Comparison of ENCODE assay signal across 6 cellular contexts in the genomic region with DNA sequence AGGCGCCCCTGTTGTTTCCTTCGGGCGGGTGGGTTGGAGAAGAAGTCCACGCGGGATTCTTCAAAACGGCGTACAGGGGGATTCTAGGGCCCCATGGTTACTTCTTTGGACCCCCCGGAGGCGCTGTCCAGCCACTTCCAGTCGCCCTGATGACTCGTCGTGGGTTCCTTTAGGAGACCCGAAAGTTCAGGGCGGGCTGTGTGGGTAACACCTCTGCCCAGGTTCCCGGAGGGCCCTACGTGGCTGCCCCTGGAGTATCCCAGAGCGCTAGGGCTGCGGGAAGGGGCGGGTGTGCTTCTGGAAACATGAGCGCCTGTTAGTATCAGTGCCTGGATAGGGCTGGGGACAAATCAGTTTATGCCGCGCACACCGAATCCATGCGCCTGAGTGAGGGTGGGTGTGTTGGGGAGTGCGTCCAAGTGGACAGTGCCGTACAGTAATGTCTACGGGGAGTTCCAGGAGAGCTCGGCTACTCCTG. TPM values are rescaled to one million over a fixed set of nuclear protein-coding genes. Genes with fewer than 3 reads are reported as not detected.
DNase-seq lines count a peak whose midpoint lies in the region; ATAC-seq, FAIRE-seq and TF ChIP-seq lines count a peak whose summit lies in the region.

No MANE protein-coding gene starts in this region.

- TF ChIP-seq CTCF in A549 (IDR thresholded peaks at IDR 0.05) (no peak), HL-60 (IDR thresholded peaks at IDR 0.05; ENCODE audit: insufficient read depth, low read length) (no peak)

- TF ChIP-seq EP300 in A549 (IDR thresholded peaks at IDR 0.05): no peak

- H3K4me1 ChIP-seq in A549 (0 out of 3 replicates have a peak, but pooled peaks cover 5% of the 10 kb centered on the region), mesodermal cell (ENCODE audit: control insufficient read depth, insufficient read depth, low read length, poor library complexity, severe bottlenecking) (peaks cover 24% of the 10 kb centered on the region)

- H3K36me3 ChIP-seq in mesodermal cell (ENCODE audit: control insufficient read depth, insufficient read depth, low read length): no peaks in the 10 kb centered on the region

- peak; percentile 36 to 74 for ATAC-seq in A549
- peak; percentile 27 to 49 for ATAC-seq in activated naive CD4-positive, alpha-beta T cell treated with anti-CD3 and anti-CD28 coated beads, Interleukin-2, amount 50 U/mL, for 72 hours
- ATAC-seq in GM18868 (IDR thresholded peaks at IDR 0.05; ENCODE audit: unreplicated experiment): no peak

- peak overlapping the region; percentile 29 to 61 for H3K27ac Mint-ChIP-seq in activated naive CD4-positive, alpha-beta T cell treated with anti-CD3 and anti-CD28 coated beads, Interleukin-2, amount 50 U/mL, for 72 hours

- WGBS in A549 (ENCODE audit: missing lambda C conversion rate): 4% methylated on average over 25 of the region's 28 CpGs
- 17 to 18% methylated on average over 20 to 25 of the region's 28 CpGs for WGBS in mesodermal cell (ENCODE audit: insufficient coverage in 2 of 2), 2 experiments

- POLR2A ChIA-PET in A549 (lab: Yijun Ruan, JAX): interaction anchor here (0.8 to 1.2 kb wide), 4 partner anchors 177 to 282 kb away, joined by 3 to 8 read pairs (median 4); a partner anchor contains a TSS

- TF ChIP-seq POLR2A in A549 (IDR thresholded peaks at IDR 0.05; ENCODE audit: low read length): no peak

- peak in 1 of 2 experiments; percentile 83 for DNase-seq in A549 (ENCODE audit: low read depth in 1 of 2, low spot score in 1 of 2)
- no peak for DNase-seq in HL-60 (ENCODE audit: low read depth in 1 of 2, low spot score in 1 of 2)
- peak in 1 of 2 donors; percentile 82 for DNase-seq in activated naive CD4-positive, alpha-beta T cell treated with anti-CD3 and anti-CD28 coated beads, Interleukin-2, amount 50 U/mL, for 72 hours (ENCODE audit: low spot score in 2 of 2)
- DNase-seq in NCI-H187 (lab: John Stamatoyannopoulos, UW): no peak

- CTCF ChIA-PET in A549 (lab: Yijun Ruan, JAX): interaction anchor here (0.5 to 9.1 kb wide), 91 partner anchors 13 to 1624 kb away, joined by 3 to 492 read pairs (median 5); a partner anchor contains a TSS

- peaks cover under 1 to 1% of the 10 kb centered on the region in 2 donors for H3K36me3 Mint-ChIP-seq in activated naive CD4-positive, alpha-beta T cell treated with anti-CD3 and anti-CD28 coated beads, Interleukin-2, amount 50 U/mL, for 72 hours

- H3K9me3 Mint-ChIP-seq in activated naive CD4-positive, alpha-beta T cell treated with anti-CD3 and anti-CD28 coated beads, Interleukin-2, amount 50 U/mL, for 72 hours: no peaks in the 10 kb centered on the region

- H3K27me3 ChIP-seq in HL-60 (ENCODE audit: insufficient read depth, poor library complexity, severe bottlenecking): peaks cover 12% of the 10 kb centered on the region

- no peak for TF ChIP-seq RAD21 in A549 (conservative IDR thresholded peaks at IDR 0.05 in 1 of 2, IDR thresholded peaks at IDR 0.05 in 1 of 2)

- H3K27ac ChIP-seq in A549 (peak overlapping the region in 1 of 2 experiments; percentile 76; a peak in 3 of 6 replicates), HL-60 (replicated peaks) (no peak overlapping the region), mesodermal cell (ENCODE audit: low read depth, low read length, severe bottlenecking) (no peak overlapping the region)

- H3K4me3 ChIP-seq in A549 (peak overlapping the region; percentile 50), HL-60 (replicated peaks; ENCODE audit: insufficient read depth, low read length) (peak overlapping the region; percentile 46), mesodermal cell (ENCODE audit: extremely low read depth, insufficient read depth, low read length, poor library complexity, severe bottlenecking) (peak overlapping the region; percentile 41)

- no peaks in the 10 kb centered on the region for H3K9me3 ChIP-seq in A549
- no peaks in the 10 kb centered on the region for H3K9me3 ChIP-seq in mesodermal cell (ENCODE audit: control insufficient read depth, low read length)

- H3K4me2 ChIP-seq in A549: peak overlapping the region; percentile 96

- no peak for FAIRE-seq in A549 (lab: Jason Lieb, UNC)

TF ChIP-seq in A549, 52 proteins besides CTCF, POLR2A, EP300 and RAD21 (continues in another document):
- TF ChIP-seq RCOR1 (IDR thresholded peaks at IDR 0.05; ENCODE audit: low read depth, low read length): no peak
- TF ChIP-seq JUN (IDR thresholded peaks at IDR 0.05): no peak
- TF ChIP-seq, protein P1, sequence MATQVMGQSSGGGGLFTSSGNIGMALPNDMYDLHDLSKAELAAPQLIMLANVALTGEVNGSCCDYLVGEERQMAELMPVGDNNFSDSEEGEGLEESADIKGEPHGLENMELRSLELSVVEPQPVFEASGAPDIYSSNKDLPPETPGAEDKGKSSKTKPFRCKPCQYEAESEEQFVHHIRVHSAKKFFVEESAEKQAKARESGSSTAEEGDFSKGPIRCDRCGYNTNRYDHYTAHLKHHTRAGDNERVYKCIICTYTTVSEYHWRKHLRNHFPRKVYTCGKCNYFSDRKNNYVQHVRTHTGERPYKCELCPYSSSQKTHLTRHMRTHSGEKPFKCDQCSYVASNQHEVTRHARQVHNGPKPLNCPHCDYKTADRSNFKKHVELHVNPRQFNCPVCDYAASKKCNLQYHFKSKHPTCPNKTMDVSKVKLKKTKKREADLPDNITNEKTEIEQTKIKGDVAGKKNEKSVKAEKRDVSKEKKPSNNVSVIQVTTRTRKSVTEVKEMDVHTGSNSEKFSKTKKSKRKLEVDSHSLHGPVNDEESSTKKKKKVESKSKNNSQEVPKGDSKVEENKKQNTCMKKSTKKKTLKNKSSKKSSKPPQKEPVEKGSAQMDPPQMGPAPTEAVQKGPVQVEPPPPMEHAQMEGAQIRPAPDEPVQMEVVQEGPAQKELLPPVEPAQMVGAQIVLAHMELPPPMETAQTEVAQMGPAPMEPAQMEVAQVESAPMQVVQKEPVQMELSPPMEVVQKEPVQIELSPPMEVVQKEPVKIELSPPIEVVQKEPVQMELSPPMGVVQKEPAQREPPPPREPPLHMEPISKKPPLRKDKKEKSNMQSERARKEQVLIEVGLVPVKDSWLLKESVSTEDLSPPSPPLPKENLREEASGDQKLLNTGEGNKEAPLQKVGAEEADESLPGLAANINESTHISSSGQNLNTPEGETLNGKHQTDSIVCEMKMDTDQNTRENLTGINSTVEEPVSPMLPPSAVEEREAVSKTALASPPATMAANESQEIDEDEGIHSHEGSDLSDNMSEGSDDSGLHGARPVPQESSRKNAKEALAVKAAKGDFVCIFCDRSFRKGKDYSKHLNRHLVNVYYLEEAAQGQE (IDR thresholded peaks at IDR 0.05): peak; percentile 52; the same call in 1 of the 2 replicates
- TF ChIP-seq, protein P2, sequence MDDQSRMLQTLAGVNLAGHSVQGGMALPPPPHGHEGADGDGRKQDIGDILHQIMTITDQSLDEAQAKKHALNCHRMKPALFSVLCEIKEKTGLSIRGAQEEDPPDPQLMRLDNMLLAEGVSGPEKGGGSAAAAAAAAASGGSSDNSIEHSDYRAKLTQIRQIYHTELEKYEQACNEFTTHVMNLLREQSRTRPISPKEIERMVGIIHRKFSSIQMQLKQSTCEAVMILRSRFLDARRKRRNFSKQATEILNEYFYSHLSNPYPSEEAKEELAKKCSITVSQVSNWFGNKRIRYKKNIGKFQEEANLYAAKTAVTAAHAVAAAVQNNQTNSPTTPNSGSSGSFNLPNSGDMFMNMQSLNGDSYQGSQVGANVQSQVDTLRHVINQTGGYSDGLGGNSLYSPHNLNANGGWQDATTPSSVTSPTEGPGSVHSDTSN (IDR thresholded peaks at IDR 0.05): no peak
- no peak for TF ChIP-seq RFX5 (IDR thresholded peaks at IDR 0.05)
- TF ChIP-seq MAFK (IDR thresholded peaks at IDR 0.05; ENCODE audit: partially characterized antibody): no peak
- no peak for TF ChIP-seq EHMT2 (IDR thresholded peaks at IDR 0.05; ENCODE audit: low read depth)

RNA-seq across cellular contexts. Expression of a gene that starts 0.6 kb away (rescaled TPM):
- polyA plus RNA-seq in A549 (2011; rRNA removed) (0.13 and 0.28 TPM in 2 replicates), A549 (2017; fragmentation: RNase III; extraction: RNeasy Plus Mini Kit Qiagen cat#74134 plus additional on column Dnase treatment) (0.70 to 1.5 TPM (median 1.3 TPM) in 3 replicates)
- 0.37 and 0.43 TPM in 2 replicates for polyA plus RNA-seq in A549 (2012; cell fraction: cytosol; rRNA removed)
- 1.7 and 2.1 TPM in 2 replicates for polyA plus RNA-seq in A549 (2012; cell fraction: nucleus; rRNA removed)
- polyA minus RNA-seq in A549 (2011; rRNA and poly(A)+ RNA removed): 0.29 and 0.58 TPM in 2 replicates
- total RNA-seq in activated naive CD4-positive, alpha-beta T cell treated with anti-CD3 and anti-CD28 coated beads, Interleukin-2, amount 50 U/mL, for 72 hours: 10 to 100 TPM; 36.8 to 41.8 TPM
- 1.3 TPM for polyA plus RNA-seq in mesodermal cell (2013, experiment 1 of 2)
- polyA plus RNA-seq in mesodermal cell (2013, experiment 2 of 2): 2.1 TPM

RNA-seq across cellular contexts. Expression of a gene that starts 12.5 kb away (rescaled TPM):
- 66.3 and 73.1 TPM in 2 replicates for polyA plus RNA-seq in A549 (2011; rRNA removed)
- 77.8 and 108 TPM in 2 replicates for polyA plus RNA-seq in A549 (2012; cell fraction: cytosol; rRNA removed)
- polyA plus RNA-seq in A549 (2012; cell fraction: nucleus; rRNA removed): 46.6 and 48.1 TPM in 2 replicates
- polyA plus RNA-seq in A549 (2017; fragmentation: RNase III; extraction: RNeasy Plus Mini Kit Qiagen cat#74134 plus additional on column Dnase treatment): 54.3 to 56.6 TPM (median 54.6 TPM) in 3 replicates
- polyA minus RNA-seq in A549 (2011; rRNA and poly(A)+ RNA removed): 60.6 and 72.6 TPM in 2 replicates
- 10 to 100 TPM; 21.8 to 30.7 TPM for total RNA-seq in activated naive CD4-positive, alpha-beta T cell treated with anti-CD3 and anti-CD28 coated beads, Interleukin-2, amount 50 U/mL, for 72 hours
- polyA plus RNA-seq in mesodermal cell (2013, experiment 1 of 2): 25.9 TPM
- polyA plus RNA-seq in mesodermal cell (2013, experiment 2 of 2): 25.3 TPM

RNA-seq across cellular contexts. Expression of a gene that starts 24.3 kb away (rescaled TPM):
- polyA plus RNA-seq in A549 (2011; rRNA removed): 25.5 and 33.0 TPM in 2 replicates
- polyA plus RNA-seq in A549 (2012; cell fraction: cytosol; rRNA removed): 44.9 and 53.6 TPM in 2 replicates
- polyA plus RNA-seq in A549 (2012; cell fraction: nucleus; rRNA removed): 178 and 193 TPM in 2 replicates
- polyA plus RNA-seq in A549 (2017; fragmentation: RNase III; extraction: RNeasy Plus Mini Kit Qiagen cat#74134 plus additional on column Dnase treatment): 33.6 to 42.4 TPM (median 34.4 TPM) in 3 replicates
- polyA minus RNA-seq in A549 (2011; rRNA and poly(A)+ RNA removed): 52.9 and 61.5 TPM in 2 replicates
- total RNA-seq in activated naive CD4-positive, alpha-beta T cell treated with anti-CD3 and anti-CD28 coated beads, Interleukin-2, amount 50 U/mL, for 72 hours: 10 to 100 TPM; 30.5 to 38.0 TPM
- 23.9 TPM for polyA plus RNA-seq in mesodermal cell (2013, experiment 1 of 2)
- 26.9 TPM for polyA plus RNA-seq in mesodermal cell (2013, experiment 2 of 2)

RNA-seq across cellular contexts. Expression of a gene that starts 29.2 kb away (rescaled TPM):
- polyA plus RNA-seq in A549 (2011; rRNA removed) (0.39 and 0.46 TPM in 2 replicates), A549 (2017; fragmentation: RNase III; extraction: RNeasy Plus Mini Kit Qiagen cat#74134 plus additional on column Dnase treatment) (1.4 to 1.8 TPM (median 1.5 TPM) in 3 replicates)
- polyA plus RNA-seq in A549 (2012; cell fraction: cytosol; rRNA removed): 0.96 and 1.8 TPM in 2 replicates
- polyA plus RNA-seq in A549 (2012; cell fraction: nucleus; rRNA removed): 1.8 and 2.1 TPM in 2 replicates
- polyA minus RNA-seq in A549 (2011; rRNA and poly(A)+ RNA removed): 0.44 and 0.45 TPM in 2 replicates
- under 1 TPM; 0.06 to 0.07 TPM for total RNA-seq in activated naive CD4-positive, alpha-beta T cell treated with anti-CD3 and anti-CD28 coated beads, Interleukin-2, amount 50 U/mL, for 72 hours
- 0.52 TPM for polyA plus RNA-seq in mesodermal cell (2013, experiment 1 of 2)
- polyA plus RNA-seq in mesodermal cell (2013, experiment 2 of 2): 0.56 TPM
